ENCODE assay signal across 8 cellular contexts in genomic region chr7:25098096-25099046, GRCh38. TPM values are rescaled to one million over a fixed set of nuclear protein-coding genes. Genes with fewer than 3 reads are reported as not detected.
DNase-seq lines count a peak whose midpoint lies in the region; ATAC-seq, FAIRE-seq and TF ChIP-seq lines count a peak whose summit lies in the region.

No MANE protein-coding gene starts in this region.

- H3K9me3 Mint-ChIP-seq in activated T-helper 1 cell treated with anti-CD3 and anti-CD28 coated beads, Interleukin-12 subunit alpha, Interleukin-12 subunit beta, Interleukin-2, Interleukin-4 antibody, amounts not matched to agents 30 ng/mL and 10 ng/mL and 1 ng/mL, durations not matched to agents 14 hours and 24 hours and 36 hours = no peaks in the 10 kb centered on the region

- no peaks in the 10 kb centered on the region for H3K27me3 ChIP-seq in tibial nerve

- peak; percentile 98 for TF ChIP-seq CTCF in C4-2B (conservative IDR thresholded peaks at IDR 0.05)
- peak; percentile 94 for TF ChIP-seq CTCF in foreskin fibroblast (IDR thresholded peaks at IDR 0.05; ENCODE audit: low read depth, low read length)
- peak; percentile 55 to 91 (median 72) for TF ChIP-seq CTCF in tibial nerve (IDR thresholded peaks at IDR 0.05)

- H3K27ac ChIP-seq in C4-2B (no peak overlapping the region), tibial nerve (no peak overlapping the region)

- peaks cover 0 to 6% (median 0%) of the 10 kb centered on the region in 4 donors for H3K4me1 ChIP-seq in tibial nerve

- FAIRE-seq in RCC 7860 (lab: Jason Lieb, UNC) = peak; percentile 55

- TF ChIP-seq EP300 in tibial nerve (IDR thresholded peaks at IDR 0.05) = no peak

- no peak overlapping the region for H3K27ac Mint-ChIP-seq in activated T-helper 1 cell treated with anti-CD3 and anti-CD28 coated beads, Interleukin-12 subunit alpha, Interleukin-12 subunit beta, Interleukin-2, Interleukin-4 antibody, amounts not matched to agents 30 ng/mL and 10 ng/mL and 1 ng/mL, durations not matched to agents 14 hours and 24 hours and 36 hours

- WGBS in tibial nerve, 2 donors = 31 to 35% methylated on average over 11 of the region's 11 CpGs

- peaks cover 17% of the 10 kb centered on the region for H3K27me3 Mint-ChIP-seq in activated T-helper 1 cell treated with anti-CD3 and anti-CD28 coated beads, Interleukin-12 subunit alpha, Interleukin-12 subunit beta, Interleukin-2, Interleukin-4 antibody, amounts not matched to agents 30 ng/mL and 10 ng/mL and 1 ng/mL, durations not matched to agents 14 hours and 24 hours and 36 hours (ENCODE audit: insufficient read depth)

- H3K9me3 ChIP-seq in tibial nerve = no peaks in the 10 kb centered on the region

- no peaks in the 10 kb centered on the region for H3K36me3 ChIP-seq in tibial nerve

- peaks cover 14% of the 10 kb centered on the region for H3K4me1 Mint-ChIP-seq in activated T-helper 1 cell treated with anti-CD3 and anti-CD28 coated beads, Interleukin-12 subunit alpha, Interleukin-12 subunit beta, Interleukin-2, Interleukin-4 antibody, amounts not matched to agents 30 ng/mL and 10 ng/mL and 1 ng/mL, durations not matched to agents 14 hours and 24 hours and 36 hours (ENCODE audit: low read depth)

- ATAC-seq in GM19438 (IDR thresholded peaks at IDR 0.05; ENCODE audit: low read depth, unreplicated experiment) = peak; percentile 53

- TF ChIP-seq POLR2A in tibial nerve (IDR thresholded peaks at IDR 0.05) = no peak

- no peak overlapping the region for H3K4me3 ChIP-seq in foreskin fibroblast (ENCODE audit: low read depth in 1 of 2, low read length in 2 of 2)
- H3K4me3 ChIP-seq in tibial nerve = no peak overlapping the region

- no peaks in the 10 kb centered on the region for H3K36me3 Mint-ChIP-seq in activated T-helper 1 cell treated with anti-CD3 and anti-CD28 coated beads, Interleukin-12 subunit alpha, Interleukin-12 subunit beta, Interleukin-2, Interleukin-4 antibody, amounts not matched to agents 30 ng/mL and 10 ng/mL and 1 ng/mL, durations not matched to agents 14 hours and 24 hours and 36 hours (ENCODE audit: low read depth)

- intact Hi-C loops in activated T-helper 1 cell treated with anti-CD3 and anti-CD28 coated beads, Interleukin-12 subunit alpha, Interleukin-12 subunit beta, Interleukin-2, Interleukin-4 antibody, amounts not matched to agents 30 ng/mL and 10 ng/mL and 1 ng/mL, durations not matched to agents 14 hours and 24 hours and 36 hours (cut with micrococcal nuclease) = loop anchor here (1.0 to 10.0 kb wide), 6 partner anchors 62 to 1504 kb away; partner anchors contain the start of gene CCDC126

- peak; percentile 40 for DNase-seq in HuH-7.5 (ENCODE audit: low spot score)
- DNase-seq in RCC 7860 (ENCODE audit: low spot score) = peak; percentile 53
- DNase-seq in activated T-helper 1 cell treated with anti-CD3 and anti-CD28 coated beads, Interleukin-12 subunit alpha, Interleukin-12 subunit beta, Interleukin-2, Interleukin-4 antibody, amounts not matched to agents 30 ng/mL and 10 ng/mL and 1 ng/mL, durations not matched to agents 14 hours and 24 hours and 36 hours (ENCODE audit: low spot score) = peak; percentile 48
- peak; percentile 58 to 85 for DNase-seq in foreskin fibroblast
- peak; percentile 35 for DNase-seq in non-pigmented ciliary epithelial cell (ENCODE audit: low read depth)
- peak; percentile 15 to 54 for DNase-seq in tibial nerve (ENCODE audit: low spot score in 2 of 2)

- no peak overlapping the region for H3K4me3 Mint-ChIP-seq in activated T-helper 1 cell treated with anti-CD3 and anti-CD28 coated beads, Interleukin-12 subunit alpha, Interleukin-12 subunit beta, Interleukin-2, Interleukin-4 antibody, amounts not matched to agents 30 ng/mL and 10 ng/mL and 1 ng/mL, durations not matched to agents 14 hours and 24 hours and 36 hours

RNA-seq across cellular contexts. Expression of gene CYCS, which starts 26.7 kb away (rescaled TPM):
- total RNA-seq in activated T-helper 1 cell treated with anti-CD3 and anti-CD28 coated beads, Interleukin-12 subunit alpha, Interleukin-12 subunit beta, Interleukin-2, Interleukin-4 antibody, amounts not matched to agents 30 ng/mL and 10 ng/mL and 1 ng/mL, durations not matched to agents 14 hours and 24 hours and 36 hours = 280 TPM in 2 replicates
- total RNA-seq in tibial nerve = 10 to 100 TPM; 13.3 to 25.6 (median 23.4) TPM

Comparison
In these comparisons a context has a peak if more than half of its experiments do, and no peak if none do; other contexts are left out.
1. RNA of gene CYCS, which starts 26.7 kb away (total RNA-seq): 280 TPM in activated T-helper 1 cell treated with anti-CD3 and anti-CD28 coated beads, Interleukin-12 subunit alpha, Interleukin-12 subunit beta, Interleukin-2, Interleukin-4 antibody, amounts not matched to agents 30 ng/mL and 10 ng/mL and 1 ng/mL, durations not matched to agents 14 hours and 24 hours and 36 hours; 13.3 to 25.6 TPM in tibial nerve; every median in the first group is over 10 times any median in the second.
2. Peak in every context shown above with its lines, with median percentiles within 50 percentile points of each other: CTCF ChIP-seq and DNase-seq.